Comparison of ENCODE assay signal across 18 cellular contexts in genomic region chr12:68648179-68648578, GRCh38. TPM values are rescaled to one million over a fixed set of nuclear protein-coding genes. Genes with fewer than 3 reads are reported as not detected.
DNase-seq lines count a peak whose midpoint lies in the region; ATAC-seq and TF ChIP-seq lines count a peak whose summit lies in the region.
"Had no signal": no experiment of that assay in that cellular context is flagged by ENCODE, and none has a peak within 500 bp of the region (broad histone marks: within the 10 kb centered on the region; RNA-seq: fewer than 3 reads in every experiment).

No MANE protein-coding gene starts in this region.

- H2BK120ac ChIP-seq in mesenchymal stem cell (ENCODE audit: low read depth, low read length) = no peak overlapping the region

- H2BK12ac ChIP-seq in mesenchymal stem cell (ENCODE audit: low read length in 2 of 2) = no peak overlapping the region

- no peaks in the 10 kb centered on the region for H3K4me1 ChIP-seq in mesenchymal stem cell (ENCODE audit: control insufficient read depth, insufficient read depth, low read depth, low read length)
- no peaks in the 10 kb centered on the region for H3K4me1 ChIP-seq in ascending aorta
- H3K4me1 ChIP-seq in HAP-1 = no peaks in the 10 kb centered on the region

- in situ Hi-C loops in HAP-1 (cut with MboI; ENCODE audit: low sequenced_read_pairs) = no loop called here

- H3K36me3 ChIP-seq in mesenchymal stem cell (ENCODE audit: control insufficient read depth in 1 of 2, insufficient read depth in 2 of 2, low read depth in 1 of 2, low read length in 2 of 2) = peaks cover 15 to 55% of the 10 kb centered on the region in 2 experiments
- peaks cover 15 to 29% of the 10 kb centered on the region in 2 donors for H3K36me3 ChIP-seq in ascending aorta
- peaks cover 29% of the 10 kb centered on the region for H3K36me3 ChIP-seq in HAP-1 (replicated peaks)

- POLR2A ChIA-PET in AG04450 (lab: Yijun Ruan, JAX) = no interaction called here
- POLR2A ChIA-PET in activated CD8-positive, alpha-beta T cell treated with anti-CD3 and anti-CD28 coated beads for 36 hours (lab: Charles Lee) = no interaction called here

- peaks cover 50% of the 10 kb centered on the region for H3K4me1 Mint-ChIP-seq in activated CD8-positive, alpha-beta T cell treated with anti-CD3 and anti-CD28 coated beads for 36 hours (ENCODE audit: low read depth)

- H2BK15ac ChIP-seq in mesenchymal stem cell (ENCODE audit: low read depth, poor library complexity, severe bottlenecking) = no peak overlapping the region

- peaks cover 11% of the 10 kb centered on the region for H3K79me1 ChIP-seq in mesenchymal stem cell (replicated peaks; ENCODE audit: low read length, poor library complexity, severe bottlenecking)

- H3K14ac ChIP-seq in mesenchymal stem cell (ENCODE audit: low read length in 2 of 2) = no peak overlapping the region

- H3K4me2 ChIP-seq in mesenchymal stem cell (ENCODE audit: low read length, poor library complexity, severe bottlenecking) = no peak overlapping the region

- H2AFZ ChIP-seq in mesenchymal stem cell (ENCODE audit: low read depth, low read length) = no peak overlapping the region

- H2BK5ac ChIP-seq in mesenchymal stem cell (ENCODE audit: low read depth, low read length, poor library complexity, severe bottlenecking) = no peak overlapping the region

- CTCF ChIA-PET in AG04450 (lab: Charles Lee) = interaction anchor here (1.1 kb wide), 1 partner anchor 290 kb away, joined by 3 read pairs; no protein-coding TSS in a partner anchor
- CTCF ChIA-PET in activated CD8-positive, alpha-beta T cell treated with anti-CD3 and anti-CD28 coated beads for 36 hours (lab: Charles Lee) = no interaction called here

- peak; percentile 76 for ATAC-seq in activated CD8-positive, alpha-beta T cell treated with anti-CD3 and anti-CD28 coated beads for 36 hours
- ATAC-seq in Right ventricle myocardium superior (ENCODE audit: poor library complexity) = no peak
- ATAC-seq: esophagus mucosa had no signal

- H2AK5ac ChIP-seq in mesenchymal stem cell (ENCODE audit: low read length, severe bottlenecking) = no peak overlapping the region

- H3K4me3 ChIP-seq in AG04450 (ENCODE audit: low read depth, low read length) (no peak overlapping the region), GM12865 (ENCODE audit: low read depth, low read length) (no peak overlapping the region), mesenchymal stem cell (ENCODE audit: insufficient read depth in 1 of 2, low read depth in 1 of 2, low read length in 2 of 2) (no peak overlapping the region), ascending aorta (no peak overlapping the region), HAP-1 (no peak overlapping the region)
- H3K4me3 ChIP-seq: right atrium auricular region, SJCRH30, suprapubic skin had no signal

- no peak for TF ChIP-seq CTCF in AG04450 (IDR thresholded peaks at IDR 0.05; ENCODE audit: low read depth, low read length)
- TF ChIP-seq CTCF in GM12865 (IDR thresholded peaks at IDR 0.05; ENCODE audit: insufficient read depth, low read depth, low read length, missing control alignments) = no peak
- TF ChIP-seq CTCF in activated CD8-positive, alpha-beta T cell treated with anti-CD3 and anti-CD28 coated beads for 36 hours (IDR thresholded peaks at IDR 0.05) = no peak
- no peak for TF ChIP-seq CTCF in ascending aorta (IDR thresholded peaks at IDR 0.05)

- H3K9me3 ChIP-seq in AG04450 (ENCODE audit: control insufficient read depth, insufficient read depth, low read length) (no peaks in the 10 kb centered on the region), mesenchymal stem cell (ENCODE audit: control insufficient read depth, low read length) (no peaks in the 10 kb centered on the region), ascending aorta (no peaks in the 10 kb centered on the region), HAP-1 (no peaks in the 10 kb centered on the region)
- H3K9me3 ChIP-seq: right atrium auricular region, SJCRH30, suprapubic skin had no signal

- intact Hi-C loops in activated CD8-positive, alpha-beta T cell treated with anti-CD3 and anti-CD28 coated beads for 36 hours (cut with micrococcal nuclease) = loop anchor here (5.0 kb wide), 1 partner anchor 36 kb away; the partner anchor contains the start of gene RAP1B
- intact Hi-C loops in ascending aorta (cut with DNase I) (no loop called here), Right ventricle myocardium superior (cut with DNase I) (no loop called here)

- DNase-seq in AG04450 (ENCODE audit: low read depth, low spot score) (peak; percentile 30), GM12865 (ENCODE audit: low read depth) (peak; percentile 53), mesenchymal stem cell (peak; percentile 71), ascending aorta (ENCODE audit: low spot score in 2 of 2) (no peak), DMS79 treated with DMSO at 0.1 percent for 48 hours (lab: John Stamatoyannopoulos, UW) (no peak), Right ventricle myocardium superior (no peak), HAP-1 (ENCODE audit: low spot score in 2 of 2) (no peak)
- DNase-seq in activated CD8-positive, alpha-beta T cell treated with anti-CD3 and anti-CD28 coated beads for 36 hours = no peak
- DNase-seq: activated gamma-delta T cell, HFFc6, mammary epithelial cell, NCI-H1930, NCI-H510A, T-helper 9 cell had no signal

- no peak overlapping the region for H4K91ac ChIP-seq in mesenchymal stem cell (ENCODE audit: low read length)

- H3K4me3 Mint-ChIP-seq in activated CD8-positive, alpha-beta T cell treated with anti-CD3 and anti-CD28 coated beads for 36 hours = no peak overlapping the region
- H3K4me3 Mint-ChIP-seq: HFFc6 had no signal

- no peaks in the 10 kb centered on the region for H3K27me3 Mint-ChIP-seq in activated CD8-positive, alpha-beta T cell treated with anti-CD3 and anti-CD28 coated beads for 36 hours

- H3K27me3 ChIP-seq in AG04450 (ENCODE audit: control insufficient read depth, insufficient read depth, low read length) (no peaks in the 10 kb centered on the region), mesenchymal stem cell (ENCODE audit: control insufficient read depth in 1 of 2, insufficient read depth in 1 of 2, low read length in 2 of 2) (no peaks in the 10 kb centered on the region), ascending aorta (no peaks in the 10 kb centered on the region), HAP-1 (ENCODE audit: low read depth) (no peaks in the 10 kb centered on the region)
- H3K27me3 ChIP-seq: right atrium auricular region, SJCRH30, suprapubic skin had no signal

- H3K18ac ChIP-seq in mesenchymal stem cell (ENCODE audit: low read depth in 1 of 2, low read length in 2 of 2) = no peak overlapping the region

- H3K27ac ChIP-seq in AG04450 (ENCODE audit: low read depth, low read length) = no peak overlapping the region
- H3K27ac ChIP-seq in mesenchymal stem cell (ENCODE audit: low read length, poor library complexity, severe bottlenecking) = no peak overlapping the region
- no peak overlapping the region for H3K27ac ChIP-seq in ascending aorta
- H3K27ac ChIP-seq: right atrium auricular region, SJCRH30, suprapubic skin had no signal

- no peak overlapping the region for H3K23ac ChIP-seq in mesenchymal stem cell (ENCODE audit: low read length in 2 of 2)

- peak overlapping the region; percentile 65 for H3K27ac Mint-ChIP-seq in activated CD8-positive, alpha-beta T cell treated with anti-CD3 and anti-CD28 coated beads for 36 hours
- H3K27ac Mint-ChIP-seq: HFFc6 had no signal

- peaks cover 42% of the 10 kb centered on the region for H3K36me3 Mint-ChIP-seq in activated CD8-positive, alpha-beta T cell treated with anti-CD3 and anti-CD28 coated beads for 36 hours (ENCODE audit: low read depth)

- WGBS in mesenchymal stem cell = 50% methylated on average over 1 of the region's 3 CpGs

- H3K9ac ChIP-seq in mesenchymal stem cell (ENCODE audit: low read length) = no peak overlapping the region

- no peak overlapping the region for H4K8ac ChIP-seq in mesenchymal stem cell (ENCODE audit: low read length)

- H3K9me3 Mint-ChIP-seq in activated CD8-positive, alpha-beta T cell treated with anti-CD3 and anti-CD28 coated beads for 36 hours = no peaks in the 10 kb centered on the region
- H3K9me3 Mint-ChIP-seq: HFFc6 had no signal

- no peak overlapping the region for H3K4ac ChIP-seq in mesenchymal stem cell (ENCODE audit: low read depth in 1 of 2, low read length in 2 of 2)

RNA-seq across cellular contexts. Expression of gene RAP1B, which starts 37.5 kb away (rescaled TPM):
- 191 and 278 TPM in 2 replicates for polyA plus RNA-seq in AG04450 (2011; rRNA removed)
- polyA minus RNA-seq in AG04450 (2011; rRNA and poly(A)+ RNA removed) = 54.2 and 96.6 TPM in 2 replicates
- 100 to 1,000 TPM; 187 to 192 TPM for total RNA-seq in activated CD8-positive, alpha-beta T cell treated with anti-CD3 and anti-CD28 coated beads for 36 hours
- polyA plus RNA-seq in mesenchymal stem cell (2013, experiment 1 of 2) = 219 TPM
- polyA plus RNA-seq in mesenchymal stem cell (2013, experiment 2 of 2) = 229 TPM
- total RNA-seq in ascending aorta (140 TPM), Right ventricle myocardium superior (45.9 TPM)

RNA-seq across cellular contexts. Expression of gene NUP107, which starts 38.6 kb away (rescaled TPM):
- 31.5 and 46.7 TPM in 2 replicates for polyA plus RNA-seq in AG04450 (2011; rRNA removed)
- polyA minus RNA-seq in AG04450 (2011; rRNA and poly(A)+ RNA removed) = 18.3 and 26.2 TPM in 2 replicates
- 100 to 1,000 TPM; 142 to 143 TPM for total RNA-seq in activated CD8-positive, alpha-beta T cell treated with anti-CD3 and anti-CD28 coated beads for 36 hours
- polyA plus RNA-seq in mesenchymal stem cell (2013, experiment 1 of 2) = 19.4 TPM
- polyA plus RNA-seq in mesenchymal stem cell (2013, experiment 2 of 2) = 20.8 TPM
- 4.7 TPM for total RNA-seq in ascending aorta
- 15.7 TPM for total RNA-seq in Right ventricle myocardium superior

Comparison
In these comparisons a context has a peak if more than half of its experiments do, and no peak if none do; other contexts are left out.
1. DNase-seq: peak in AG04450 (single experiment), GM12865 (single experiment) and mesenchymal stem cell (single experiment); none in activated CD8-positive, alpha-beta T cell treated with anti-CD3 and anti-CD28 coated beads for 36 hours (single experiment), ascending aorta (0 of 2), DMS79 treated with DMSO at 0.1 percent for 48 hours (single experiment), Right ventricle myocardium superior (single experiment) and HAP-1 (0 of 2).